Comparison of ENCODE assay signal across 8 cellular contexts in the genomic region with DNA sequence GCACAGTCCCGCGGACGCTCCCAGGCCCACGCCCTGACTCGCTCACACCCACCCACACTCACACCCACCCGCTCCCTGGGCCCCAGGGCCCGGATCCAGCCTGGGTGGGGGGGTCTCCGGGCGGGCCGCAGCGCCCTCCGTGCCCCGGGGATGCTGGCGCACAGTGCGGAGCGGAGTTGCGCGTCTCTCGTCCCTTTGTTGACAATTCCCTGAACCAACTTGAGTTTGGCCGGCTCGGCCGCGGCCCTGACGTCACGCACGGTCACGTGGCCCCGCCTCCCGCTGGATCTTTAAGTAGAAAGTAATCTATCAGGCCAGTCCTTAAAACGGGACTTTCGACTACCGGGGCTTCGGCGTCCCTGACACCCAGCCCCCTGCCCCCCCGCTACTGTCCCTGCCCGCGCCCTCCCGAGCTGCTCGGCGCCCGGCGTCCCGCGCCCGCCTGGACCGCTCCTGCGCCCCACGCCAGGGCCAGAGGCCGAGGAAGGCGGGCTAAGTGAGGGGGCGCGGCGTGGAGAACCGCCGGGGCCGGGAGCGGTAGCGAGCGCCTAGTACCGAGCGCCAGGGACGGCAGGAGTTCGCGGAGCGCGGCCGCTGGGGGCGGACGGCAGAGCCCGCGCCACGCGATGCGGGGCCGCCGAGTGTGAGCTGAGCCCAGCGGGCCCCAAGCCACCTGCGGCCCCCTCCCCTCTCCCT. TPM values are rescaled to one million over a fixed set of nuclear protein-coding genes. Genes with fewer than 3 reads are reported as not detected.
DNase-seq lines count a peak whose midpoint lies in the region; ATAC-seq and TF ChIP-seq lines count a peak whose summit lies in the region.

A gene (plus strand): TSS at position 320 of the 696 bp plus-strand sequence. CDS start 492 bp downstream, outside the sequence.

- TF ChIP-seq POLR2A in thyroid gland (IDR thresholded peaks at IDR 0.05): no peak

- H3K4me1 ChIP-seq in colonic mucosa (peaks cover 15% of the 10 kb centered on the region), lower lobe of right lung (peaks cover 43% of the 10 kb centered on the region), thyroid gland (peaks cover 24 to 34% of the 10 kb centered on the region in 2 donors)

- POLR2A ChIA-PET in RWPE1 (lab: Yijun Ruan, JAX; ENCODE audit: low non-redundant PET): no interaction called here

- ATAC-seq in HG03439 (IDR thresholded peaks at IDR 0.05; ENCODE audit: unreplicated experiment): peak; percentile 61
- peak; percentile 57 to 79 for ATAC-seq in lower lobe of right lung

- H3K9ac ChIP-seq in colonic mucosa (ENCODE audit: low read depth in 2 of 2, low read length in 2 of 2): peak within 1 kb of the TSS in 1 of 2 donors; percentile 17

- H3K4me3 ChIP-seq in colonic mucosa: peak within 1 kb of the TSS; percentile 61
- peak within 1 kb of the TSS; percentile 59 for H3K4me3 ChIP-seq in lower lobe of right lung
- peak within 1 kb of the TSS; percentile 7 to 38 (median 30) for H3K4me3 ChIP-seq in thyroid gland (replicated peaks in 1 of 3)

- intact Hi-C loops in colonic mucosa (cut with DNase I) (no loop called here), lower lobe of right lung (cut with DNase I) (no loop called here), thyroid gland (cut with DNase I) (no loop called here)

- WGBS in thyroid gland, 2 donors: 0 to 2% methylated on average over 12 to 30 of the region's 78 CpGs

- no peaks in the 10 kb centered on the region for H3K36me3 ChIP-seq in colonic mucosa
- H3K36me3 ChIP-seq in lower lobe of right lung: no peaks in the 10 kb centered on the region
- no peaks in the 10 kb centered on the region for H3K36me3 ChIP-seq in thyroid gland

- H3K27ac ChIP-seq in RWPE1 (no peak within 1 kb of the TSS), colonic mucosa (no peak within 1 kb of the TSS), lower lobe of right lung (no peak within 1 kb of the TSS), thyroid gland (no peak within 1 kb of the TSS)

- H3K27me3 ChIP-seq in colonic mucosa: peaks cover 98% of the 10 kb centered on the region
- peaks cover 100% of the 10 kb centered on the region for H3K27me3 ChIP-seq in lower lobe of right lung (ENCODE audit: low read depth)
- peaks cover 90% of the 10 kb centered on the region for H3K27me3 ChIP-seq in thyroid gland

- TF ChIP-seq CTCF in GM13977 (IDR thresholded peaks at IDR 0.05; ENCODE audit: extremely low read depth, insufficient read depth, missing control alignments): no peak
- no peak for TF ChIP-seq CTCF in RWPE1 (conservative IDR thresholded peaks at IDR 0.05; ENCODE audit: low read depth)
- no peak for TF ChIP-seq CTCF in colonic mucosa (IDR thresholded peaks at IDR 0.05)
- TF ChIP-seq CTCF in lower lobe of right lung (IDR thresholded peaks at IDR 0.05): no peak
- TF ChIP-seq CTCF in thyroid gland (IDR thresholded peaks at IDR 0.05): no peak

- in situ Hi-C loops in GM13977 (cut with MboI; ENCODE audit: low pct_unique_long_range_greater_than_20kb, low sequenced_read_pairs, unreplicated experiment): no loop called here

- H3K9me3 ChIP-seq in colonic mucosa: no peaks in the 10 kb centered on the region
- no peaks in the 10 kb centered on the region for H3K9me3 ChIP-seq in lower lobe of right lung
- H3K9me3 ChIP-seq in thyroid gland: no peaks in the 10 kb centered on the region

- peak; percentile 85 for DNase-seq in AG08396 (ENCODE audit: low spot score)
- DNase-seq in GM13977 (ENCODE audit: low spot score): peak; percentile 68
- DNase-seq in RWPE1 (ENCODE audit: low spot score): peak; percentile 41
- DNase-seq in colonic mucosa: peak; percentile 80
- DNase-seq in lower lobe of right lung: peak; percentile 74
- peak; percentile 57 to 60 for DNase-seq in thyroid gland
- no peak for DNase-seq in globus pallidus (ENCODE audit: low spot score)

- CTCF ChIA-PET in RWPE1 (lab: Yijun Ruan, JAX): no interaction called here

RNA-seq across cellular contexts. Expression of the gene that starts here (rescaled TPM):
- 1 to 10 TPM in 1 of 2 donors, under 1 TPM in 1; 0.35 to 1.0 TPM for total RNA-seq in colonic mucosa
- not detected for total RNA-seq in lower lobe of right lung
- under 1 TPM in 1 of 4 donors, not detected in 3; 0.24 TPM for total RNA-seq in thyroid gland

Comparison
In these comparisons a context has a peak if more than half of its experiments do, and no peak if none do; other contexts are left out.
1. Peak in DNase-seq, ATAC-seq and H3K4me3 ChIP-seq in lower lobe of right lung; RNA of the gene not detected or under 1 TPM.
2. Peak in DNase-seq and H3K4me3 ChIP-seq in thyroid gland; RNA of the gene not detected or under 1 TPM.